In genomic region chr17:6471531-6472465, GRCh38 we compare ENCODE assay signal across 11 cellular contexts. TPM values are rescaled to one million over a fixed set of nuclear protein-coding genes. Genes with fewer than 3 reads are reported as not detected.
DNase-seq lines count a peak whose midpoint lies in the region; ATAC-seq, FAIRE-seq and TF ChIP-seq lines count a peak whose summit lies in the region.
"Had no signal": no experiment of that assay in that cellular context is flagged by ENCODE, and none has a peak within 500 bp of the region (broad histone marks: within the 10 kb centered on the region; RNA-seq: fewer than 3 reads in every experiment).

No MANE protein-coding gene starts in this region.

- peaks cover 5 to 6% of the 10 kb centered on the region in 2 donors for H3K4me1 Mint-ChIP-seq in natural killer cell

- H3K9me3 Mint-ChIP-seq in natural killer cell, result no peaks in the 10 kb centered on the region

- DNase-seq in A172 (ENCODE audit: low spot score), result peak; percentile 97
- peak; percentile 88 for DNase-seq in H54 (ENCODE audit: insufficient read length, low spot score)
- DNase-seq in SK-MEL-5 (ENCODE audit: low read depth, low spot score), result peak; percentile 74
- DNase-seq in fibroblast of peridontal ligament (ENCODE audit: extremely low read depth), result peak; percentile 48
- no peak for DNase-seq in SKM-1 (lab: John Stamatoyannopoulos, UW; ENCODE audit: unreplicated experiment)
- no peak for DNase-seq in natural killer cell
- no peak for DNase-seq in GM19238 (ENCODE audit: insufficient read length, low spot score)
- DNase-seq: NCI-H510A; stimulated activated naive CD4-positive, alpha-beta T cell treated with Interleukin-2 at 50 U/mL for 16 hours had no signal

- H3K36me3 Mint-ChIP-seq in natural killer cell, result no peaks in the 10 kb centered on the region

- TF ChIP-seq POLR2A in H54 (IDR thresholded peaks at IDR 0.05; ENCODE audit: low read depth, low read length), result no peak

- no peak overlapping the region for H3K27ac Mint-ChIP-seq in natural killer cell

- FAIRE-seq in H54 (lab: Jason Lieb, UNC), result peak; percentile 83
- FAIRE-seq: HepG2 had no signal

- intact Hi-C loops in natural killer cell (cut with micrococcal nuclease), result loop anchor here (10.0 kb wide), 1 partner anchor 533 kb away; no protein-coding TSS in a partner anchor

- peaks cover 0 to 18% of the 10 kb centered on the region in 2 donors for H3K27me3 Mint-ChIP-seq in natural killer cell (ENCODE audit: low read depth in 2 of 2)

- in situ Hi-C loops in SK-MEL-5 (cut with HindIII; ENCODE audit: low pct_unique_long_range_greater_than_20kb, low sequenced_read_pairs), result no loop called here

- ATAC-seq in HG03378 (IDR thresholded peaks at IDR 0.05; ENCODE audit: unreplicated experiment) (no peak), natural killer cell (no peak)

- no peak overlapping the region for H3K4me3 Mint-ChIP-seq in natural killer cell

- TF ChIP-seq CTCF in natural killer cell (IDR thresholded peaks at IDR 0.05), result no peak

RNA-seq across cellular contexts. Expression of gene PIMREG, which starts 27.5 kb away (rescaled TPM):
- 81.2 and 96.3 TPM in 2 replicates for total RNA-seq in A172 (2014; rRNA removed; shearing (Covaris generic))
- total RNA-seq in SK-MEL-5 (2014; rRNA removed; shearing (Covaris generic)), result 23.2 and 24.6 TPM in 2 replicates
- 30.4 and 37.0 TPM in 2 replicates for polyA plus RNA-seq in SK-MEL-5 (2015; cell fraction: cytosol; rRNA removed)
- polyA plus RNA-seq in SK-MEL-5 (2015; cell fraction: nucleus; rRNA removed), result 13.8 and 20.1 TPM in 2 replicates
- 1 to 10 TPM in 1 of 3 donors, under 1 TPM in 2; 0.73 to 1.4 (median 0.78) TPM for total RNA-seq in natural killer cell

RNA-seq across cellular contexts. Expression of gene AIPL1, which starts 36.9 kb away (rescaled TPM):
- total RNA-seq in A172 (2014; rRNA removed; shearing (Covaris generic)), result not detected in 2 replicates
- not detected in 2 replicates for total RNA-seq in SK-MEL-5 (2014; rRNA removed; shearing (Covaris generic))
- polyA plus RNA-seq in SK-MEL-5 (2015; cell fraction: cytosol; rRNA removed), result not detected in 2 replicates
- polyA plus RNA-seq in SK-MEL-5 (2015; cell fraction: nucleus; rRNA removed), result not detected in 2 replicates
- total RNA-seq in natural killer cell, result not detected
- total RNA-seq: HepG2 had no signal
- polyA plus RNA-seq: HepG2 had no signal

Comparison
In these comparisons a context has a peak if more than half of its experiments do, and no peak if none do; other contexts are left out.
1. DNase-seq: peak in A172 (single experiment), H54 (single experiment), SK-MEL-5 (single experiment) and fibroblast of peridontal ligament (single experiment); none in SKM-1 (single experiment), natural killer cell (single experiment) and GM19238 (single experiment).